ENCODE assay signal across 23 cellular contexts in genomic region chr6:97460394-97460793, GRCh38.
"Had no signal": no experiment of that assay in that cellular context is flagged by ENCODE, and none has a peak within 500 bp of the region (broad histone marks: within the 10 kb centered on the region; RNA-seq: fewer than 3 reads in every experiment).

No MANE protein-coding gene starts in this region.

- H3K27me3 Mint-ChIP-seq: activated CD4-positive, alpha-beta T cell treated with anti-CD3 and anti-CD28 coated beads, Interleukin-2, amount 10 ng/mL, durations not matched to agents 24 days and 14 days; activated CD8-positive, alpha-beta T cell treated with anti-CD3 and anti-CD28 coated beads for 36 hours had no signal

- H3K36me3 ChIP-seq: brain microvascular endothelial cell, pancreas, right atrium auricular region, upper lobe of left lung had no signal

- H3K27ac ChIP-seq: brain microvascular endothelial cell, foreskin keratinocyte, pancreas, psoas muscle, right atrium auricular region, upper lobe of left lung, VCaP had no signal

- H3K9me3 ChIP-seq: pancreas, psoas muscle, right atrium auricular region, upper lobe of left lung had no signal

- H3K36me3 Mint-ChIP-seq: activated CD8-positive, alpha-beta memory T cell treated with anti-CD3 and anti-CD28 coated beads, Interleukin-2, amount 10 ng/mL, durations not matched to agents 7 days and 5 days; activated naive CD4-positive, alpha-beta T cell treated with anti-CD3 and anti-CD28 coated beads, Interleukin-2, amount 50 U/mL, for 24 hours had no signal

- H3K4me3 ChIP-seq: pancreas, psoas muscle, right atrium auricular region, upper lobe of left lung had no signal

- H3K4me1 Mint-ChIP-seq: activated CD4-positive, alpha-beta T cell treated with anti-CD3 and anti-CD28 coated beads, Interleukin-2, amount 10 ng/mL, durations not matched to agents 24 days and 14 days; activated CD8-positive, alpha-beta memory T cell treated with anti-CD3 and anti-CD28 coated beads, Interleukin-2, amount 10 ng/mL, durations not matched to agents 7 days and 5 days; activated naive CD4-positive, alpha-beta T cell treated with anti-CD3 and anti-CD28 coated beads, Interleukin-2, amount 50 U/mL, for 24 hours had no signal

- H3K9me3 Mint-ChIP-seq: activated CD4-positive, alpha-beta T cell treated with anti-CD3 and anti-CD28 coated beads, Interleukin-2, amount 10 ng/mL, durations not matched to agents 24 days and 14 days; activated CD8-positive, alpha-beta T cell treated with anti-CD3 and anti-CD28 coated beads for 36 hours; activated naive CD4-positive, alpha-beta T cell treated with anti-CD3 and anti-CD28 coated beads, Interleukin-2, amount 50 U/mL, for 24 hours; activated T-helper 1 cell treated with anti-CD3 and anti-CD28 coated beads, Interleukin-12 subunit alpha, Interleukin-12 subunit beta, Interleukin-2, Interleukin-4 antibody, amounts not matched to agents 30 ng/mL and 10 ng/mL and 1 ng/mL, durations not matched to agents 14 hours and 24 hours and 36 hours; nephron progenitor cell had no signal

- H3K27ac Mint-ChIP-seq: activated CD4-positive, alpha-beta T cell treated with anti-CD3 and anti-CD28 coated beads, Interleukin-2, amount 10 ng/mL, durations not matched to agents 24 days and 14 days; activated CD8-positive, alpha-beta memory T cell treated with anti-CD3 and anti-CD28 coated beads, Interleukin-2, amount 10 ng/mL, durations not matched to agents 7 days and 5 days; activated CD8-positive, alpha-beta T cell treated with anti-CD3 and anti-CD28 coated beads for 36 hours; activated naive CD4-positive, alpha-beta T cell treated with anti-CD3 and anti-CD28 coated beads, Interleukin-2, amount 50 U/mL, for 24 hours; activated T-helper 1 cell treated with anti-CD3 and anti-CD28 coated beads, Interleukin-12 subunit alpha, Interleukin-12 subunit beta, Interleukin-2, Interleukin-4 antibody, amounts not matched to agents 30 ng/mL and 10 ng/mL and 1 ng/mL, durations not matched to agents 14 hours and 24 hours and 36 hours; nephron progenitor cell had no signal

- ATAC-seq: activated CD4-positive, CD25-positive, alpha-beta regulatory T cell treated with anti-CD3 and anti-CD28 coated beads, Interleukin-2, amount 50 U/mL, for 24 hours; activated CD8-positive, alpha-beta memory T cell treated with anti-CD3 and anti-CD28 coated beads, Interleukin-2, amount 10 ng/mL, durations not matched to agents 7 days and 5 days; activated CD8-positive, alpha-beta T cell treated with anti-CD3 and anti-CD28 coated beads for 36 hours; foreskin keratinocyte; pancreas; psoas muscle; stimulated activated naive CD8-positive, alpha-beta T cell treated with anti-CD3 and anti-CD28 coated beads, Interleukin-15, Interleukin-2, amounts not matched to agents 100 U/mL and 50 U/mL, for 24 hours had no signal

- H3K4me1 ChIP-seq: foreskin keratinocyte, pancreas, psoas muscle, right atrium auricular region, upper lobe of left lung had no signal

- H3K4me3 Mint-ChIP-seq: activated CD4-positive, alpha-beta T cell treated with anti-CD3 and anti-CD28 coated beads, Interleukin-2, amount 10 ng/mL, durations not matched to agents 24 days and 14 days; activated CD8-positive, alpha-beta memory T cell treated with anti-CD3 and anti-CD28 coated beads, Interleukin-2, amount 10 ng/mL, durations not matched to agents 7 days and 5 days; activated CD8-positive, alpha-beta T cell treated with anti-CD3 and anti-CD28 coated beads for 36 hours; activated naive CD4-positive, alpha-beta T cell treated with anti-CD3 and anti-CD28 coated beads, Interleukin-2, amount 50 U/mL, for 24 hours; activated T-helper 1 cell treated with anti-CD3 and anti-CD28 coated beads, Interleukin-12 subunit alpha, Interleukin-12 subunit beta, Interleukin-2, Interleukin-4 antibody, amounts not matched to agents 30 ng/mL and 10 ng/mL and 1 ng/mL, durations not matched to agents 14 hours and 24 hours and 36 hours; nephron progenitor cell had no signal

- H3K27me3 ChIP-seq: brain microvascular endothelial cell, pancreas, right atrium auricular region, upper lobe of left lung had no signal

- DNase-seq: activated CD4-positive, alpha-beta T cell treated with anti-CD3 and anti-CD28 coated beads, Interleukin-2, amount 10 ng/mL, durations not matched to agents 24 days and 14 days; activated CD8-positive, alpha-beta memory T cell treated with anti-CD3 and anti-CD28 coated beads, Interleukin-2, amount 10 ng/mL, durations not matched to agents 7 days and 5 days; activated CD8-positive, alpha-beta T cell treated with anti-CD3 and anti-CD28 coated beads for 36 hours; activated gamma-delta T cell treated with Interleukin-2 at 50 U/mL for 16 hours; aorta; brain microvascular endothelial cell; dermis blood vessel endothelial cell; effector memory CD4-positive, alpha-beta T cell; foreskin keratinocyte; hippocampal formation; left cardiac atrium; mesenchymal stem cell; nephron progenitor cell; pancreas; psoas muscle; stimulated activated CD4-positive, alpha-beta T cell treated with anti-CD3 and anti-CD28 coated beads, Interleukin-4, amount 100 ng/mL, for 24 hours; stimulated activated naive CD8-positive, alpha-beta T cell treated with anti-CD3 and anti-CD28 coated beads, Interleukin-15, Interleukin-2, amounts not matched to agents 100 U/mL and 50 U/mL, for 24 hours; upper lobe of left lung had no signal
